In genomic region chr12:17976202-17976601, GRCh38 we compare ENCODE assay signal across 12 cellular contexts.
A peak's percentile ranks its signal among the peaks of the same experiment; 100 is the strongest.
DNase-seq lines count a peak whose midpoint lies in the region; ATAC-seq, FAIRE-seq and TF ChIP-seq lines count a peak whose summit lies in the region.
"Had no signal": no experiment of that assay in that cellular context is flagged by ENCODE, and none has a peak within 500 bp of the region (broad histone marks: within the 10 kb centered on the region; RNA-seq: fewer than 3 reads in every experiment).

No MANE protein-coding gene starts in this region.

- H3K4me1 ChIP-seq in colonic mucosa, result no peaks in the 10 kb centered on the region

- no peak for ATAC-seq in HG03354 (IDR thresholded peaks at IDR 0.05; ENCODE audit: poor library complexity, severe bottlenecking, unreplicated experiment)

- H3K79me2 ChIP-seq in neural cell (replicated peaks; ENCODE audit: insufficient read depth, low read length), result no peaks in the 10 kb centered on the region

- in situ Hi-C loops in G401 (cut with HindIII; ENCODE audit: low sequenced_read_pairs), result no loop called here

- no peak overlapping the region for H2AFZ ChIP-seq in neural cell (ENCODE audit: low read depth, low read length)

- peak; percentile 51 for TF ChIP-seq RAD21 in neural cell (conservative IDR thresholded peaks at IDR 0.05)

- no peak overlapping the region for H3K4me2 ChIP-seq in neural cell (ENCODE audit: low read length)

- H3K9me2 ChIP-seq in neural cell (ENCODE audit: insufficient read depth, low read length), result no peaks in the 10 kb centered on the region

- no peak for FAIRE-seq in bronchial epithelial cell (lab: Jason Lieb, UNC)

- H3K36me3 ChIP-seq in bronchial epithelial cell (ENCODE audit: control insufficient read depth, insufficient read depth, low read length) (no peaks in the 10 kb centered on the region), neural cell (ENCODE audit: insufficient read depth, low read length) (no peaks in the 10 kb centered on the region), colonic mucosa (no peaks in the 10 kb centered on the region)

- intact Hi-C loops in colonic mucosa (cut with DNase I), result no loop called here

- no peaks in the 10 kb centered on the region for H3F3A ChIP-seq in neural cell (ENCODE audit: insufficient read depth, low read length, poor library complexity, severe bottlenecking)

- H3K9me3 ChIP-seq in neural cell (ENCODE audit: low read length) (no peaks in the 10 kb centered on the region), colonic mucosa (no peaks in the 10 kb centered on the region)

- H3K4me3 ChIP-seq in bronchial epithelial cell (ENCODE audit: low read depth, low read length), result no peak overlapping the region
- no peak overlapping the region for H3K4me3 ChIP-seq in neural cell (ENCODE audit: low read length)
- H3K4me3 ChIP-seq in colonic mucosa, result no peak overlapping the region

- H3K9ac ChIP-seq in neural cell (ENCODE audit: low read length) (no peak overlapping the region), colonic mucosa (ENCODE audit: low read depth in 2 of 2, low read length in 2 of 2) (no peak overlapping the region)

- TF ChIP-seq CTCF in GM12872 (IDR thresholded peaks at IDR 0.05; ENCODE audit: insufficient read depth, low read depth, low read length) (0 out of 3 replicates have a peak, but pooled peaks have one; percentile 16), bronchial epithelial cell (IDR thresholded peaks at IDR 0.05; ENCODE audit: insufficient read depth, low read length, severe bottlenecking) (peak; percentile 43), neural cell (IDR thresholded peaks at IDR 0.05; ENCODE audit: poor library complexity, severe bottlenecking) (peak; percentile 57), colonic mucosa (IDR thresholded peaks at IDR 0.05) (no peak)

- TF ChIP-seq EP300 in neural cell (conservative IDR thresholded peaks at IDR 0.05; ENCODE audit: poor library complexity, severe bottlenecking), result no peak

- H3K27me3 ChIP-seq in bronchial epithelial cell (ENCODE audit: control insufficient read depth, insufficient read depth, low read length), result no peaks in the 10 kb centered on the region
- no peaks in the 10 kb centered on the region for H3K27me3 ChIP-seq in neural cell (ENCODE audit: insufficient read depth, low read depth, low read length)
- H3K27me3 ChIP-seq in colonic mucosa, result no peaks in the 10 kb centered on the region

- H3K27ac ChIP-seq in neural cell (ENCODE audit: low read length) (no peak overlapping the region), colonic mucosa (no peak overlapping the region)
- H3K27ac ChIP-seq: HL-60 had no signal

- no peaks in the 10 kb centered on the region for H4K20me1 ChIP-seq in neural cell (ENCODE audit: insufficient read depth)

- DNase-seq in M059J (ENCODE audit: low read depth) (peak; percentile 1), bronchial epithelial cell (ENCODE audit: low read depth) (peak; percentile 18), colonic mucosa (no peak), G401 (ENCODE audit: low spot score) (no peak)
- DNase-seq: activated CD4-positive, alpha-beta T cell treated with anti-CD3 and anti-CD28 coated beads, Interleukin-2, amount 10 ng/mL, durations not matched to agents 7 days and 5 days; activated naive CD4-positive, alpha-beta T cell; NCI-H2081 treated with DMSO at 0.1 percent for 48 hours; SIG-M5 had no signal

TF ChIP-seq in neural cell, 6 proteins besides CTCF, POLR2A, EP300 and RAD21:
- TF ChIP-seq SMC3 (conservative IDR thresholded peaks at IDR 0.05; ENCODE audit: poor library complexity) (peak; percentile 42), MXI1 (conservative IDR thresholded peaks at IDR 0.05; ENCODE audit: poor library complexity, severe bottlenecking) (no peak), TAF1 (IDR thresholded peaks at IDR 0.05; ENCODE audit: low read depth) (no peak), POLR2AphosphoS5 (IDR thresholded peaks at IDR 0.05) (no peak), EZH2 (IDR thresholded peaks at IDR 0.05; ENCODE audit: borderline replicate concordance, insufficient read depth, low read length, poor library complexity, severe bottlenecking) (no peak), REST (IDR thresholded peaks at IDR 0.05; ENCODE audit: borderline replicate concordance) (no peak)

Comparison
In these comparisons a context has a peak if more than half of its experiments do, and no peak if none do; other contexts are left out.
1. DNase-seq: peak in M059J (single experiment) and bronchial epithelial cell (single experiment); none in colonic mucosa (single experiment) and G401 (single experiment).